ENCODE assay signal across 7 cellular contexts in genomic region chr2:100751841-100752625, GRCh38.
DNase-seq lines count a peak whose midpoint lies in the region; ATAC-seq, FAIRE-seq and TF ChIP-seq lines count a peak whose summit lies in the region.
"Not testable (repeated sequence)": the region's sequence is repeated elsewhere in the genome, so short reads cannot be mapped to it uniquely, and the experiment has no call there.

No MANE protein-coding gene starts in this region.

- not testable (repeated sequence) for H3K9me3 Mint-ChIP-seq in HFFc6

- not testable (repeated sequence) for H2AFZ ChIP-seq in PC-3 (ENCODE audit: low read length)
- H2AFZ ChIP-seq in keratinocyte (ENCODE audit: control insufficient read depth, low read length), result peak overlapping the region; percentile 4

- peak overlapping the region; percentile 70 for H3K4me3 Mint-ChIP-seq in HFFc6

- not testable (repeated sequence) for DNase-seq in HFFc6; esophagus muscularis mucosa (ENCODE audit: extremely low spot score); keratinocyte (ENCODE audit: low read depth, low spot score)
- DNase-seq in PC-3 (peak; percentile 30), amniotic epithelial cell (ENCODE audit: low read depth) (peak; percentile 65)
- DNase-seq in activated CD4-positive, alpha-beta T cell treated with anti-CD3 and anti-CD28 coated beads, Interleukin-2, amount 50 U/mL, for 48 hours, result peak; percentile 7 to 24
- peak; percentile 5 for DNase-seq in stimulated activated CD4-positive, alpha-beta T cell treated with anti-CD3 and anti-CD28 coated beads, Interleukin-15, amount 100 ng/mL, for 24 hours

- BruUV-seq in PC-3 (replicated peaks; lab: Mats Ljungman, UMichigan), result not testable (repeated sequence)

- H4K20me1 ChIP-seq in PC-3 (ENCODE audit: low read length); keratinocyte (ENCODE audit: control insufficient read depth, extremely low read depth, insufficient read depth, low read length): not testable (repeated sequence)

- peaks cover 16% of the 10 kb centered on the region for H3K36me3 Mint-ChIP-seq in HFFc6 (ENCODE audit: low read depth)

- WGBS in esophagus muscularis mucosa, result 92% methylated on average over 6 of the region's 6 CpGs

- dilution Hi-C loops in keratinocyte (cut with MboI; ENCODE audit: extremely low pct_ligation_motif_present, low sequenced_read_pairs), result not testable (repeated sequence)

- not testable (repeated sequence) for FAIRE-seq in keratinocyte (lab: Jason Lieb, UNC)

- H3K36me3 ChIP-seq in PC-3 (ENCODE audit: low read depth, low read length); esophagus muscularis mucosa; keratinocyte (ENCODE audit: control insufficient read depth in 2 of 2, extremely low read depth in 1 of 2, insufficient read depth in 2 of 2, low read length in 2 of 2): not testable (repeated sequence)

- H3K4me1 ChIP-seq in PC-3 (ENCODE audit: insufficient read depth, low read length) (peaks cover 54% of the 10 kb centered on the region), esophagus muscularis mucosa (peaks cover 19 to 47% (median 34%) of the 10 kb centered on the region in 4 donors), keratinocyte (ENCODE audit: control insufficient read depth, extremely low read depth, insufficient read depth, low read length) (peaks cover 49% of the 10 kb centered on the region)

- CTCF ChIA-PET in PC-3 (lab: Charles Lee), result not testable (repeated sequence)

- H3K9me3 ChIP-seq in PC-3 (ENCODE audit: low read length); esophagus muscularis mucosa; keratinocyte (ENCODE audit: control insufficient read depth, low read depth, low read length): not testable (repeated sequence)

- intact Hi-C loops in PC-3 (cut with micrococcal nuclease); esophagus muscularis mucosa (cut with DNase I): not testable (repeated sequence)

- TF ChIP-seq CTCF in HFFc6 (IDR thresholded peaks at IDR 0.05); PC-3 (conservative IDR thresholded peaks at IDR 0.05; ENCODE audit: low read depth, low read length); esophagus muscularis mucosa (IDR thresholded peaks at IDR 0.05); keratinocyte (optimal IDR thresholded peaks at IDR 0.05 in 1 of 3, IDR thresholded peaks at IDR 0.05 in 1 of 3, conservative IDR thresholded peaks at IDR 0.05 in 1 of 3; ENCODE audit: extremely low read depth in 1 of 3, insufficient read depth in 2 of 3, low read length in 3 of 3): not testable (repeated sequence)

- not testable (repeated sequence) for H3K9ac ChIP-seq in PC-3 (ENCODE audit: low read length); keratinocyte (ENCODE audit: control insufficient read depth, extremely low read depth, insufficient read depth, low read length)

- POLR2A ChIA-PET in PC-3 (lab: Charles Lee; ENCODE audit: unreplicated experiment), result not testable (repeated sequence)

- H3K27me3 Mint-ChIP-seq in HFFc6 (ENCODE audit: insufficient read depth), result not testable (repeated sequence)

- peaks cover 99% of the 10 kb centered on the region for H3K4me1 Mint-ChIP-seq in HFFc6 (ENCODE audit: low read depth)

- TF ChIP-seq EP300 in esophagus muscularis mucosa (IDR thresholded peaks at IDR 0.05), result not testable (repeated sequence)

- H3K27ac ChIP-seq in PC-3 (ENCODE audit: low read length) (peak overlapping the region; percentile 86), esophagus muscularis mucosa (replicated peaks in 1 of 4) (peak overlapping the region in 3 of 4 donors; percentile 33 to 44 (median 44)), keratinocyte (ENCODE audit: control insufficient read depth, insufficient read depth, low read length) (peak overlapping the region; percentile 83)

- not testable (repeated sequence) for H3K4me3 ChIP-seq in PC-3 (ENCODE audit: low read length); esophagus muscularis mucosa; keratinocyte (ENCODE audit: control insufficient read depth in 2 of 3, extremely low read depth in 1 of 3, insufficient read depth in 2 of 3, low read depth in 1 of 3, low read length in 3 of 3)

- not testable (repeated sequence) for TF ChIP-seq POLR2A in esophagus muscularis mucosa (IDR thresholded peaks at IDR 0.05; ENCODE audit: low read depth)

- ATAC-seq in PC-3, result not testable (repeated sequence)

- H3K27me3 ChIP-seq in PC-3 (ENCODE audit: low read length); esophagus muscularis mucosa; keratinocyte (ENCODE audit: control insufficient read depth, extremely low read depth, insufficient read depth, low read length): not testable (repeated sequence)

- H3K79me2 ChIP-seq in PC-3 (ENCODE audit: low read length); keratinocyte (ENCODE audit: control insufficient read depth, insufficient read depth, low read length): not testable (repeated sequence)

- H3K9me1 ChIP-seq in keratinocyte (ENCODE audit: control insufficient read depth, extremely low read depth, insufficient read depth, low read length), result not testable (repeated sequence)

- H3K9me2 ChIP-seq in PC-3 (replicated peaks; ENCODE audit: low read length), result not testable (repeated sequence)

- H3K4me2 ChIP-seq in PC-3 (ENCODE audit: low read length) (peak overlapping the region; percentile 56), keratinocyte (ENCODE audit: control insufficient read depth, extremely low read depth, insufficient read depth, low read depth, low read length) (peak overlapping the region; percentile 64)

- not testable (repeated sequence) for H3F3A ChIP-seq in PC-3 (ENCODE audit: low read length, unreplicated experiment)

- peak overlapping the region; percentile 92 for H3K27ac Mint-ChIP-seq in HFFc6
